ENCODE assay signal across 1 cellular context in the genomic region with DNA sequence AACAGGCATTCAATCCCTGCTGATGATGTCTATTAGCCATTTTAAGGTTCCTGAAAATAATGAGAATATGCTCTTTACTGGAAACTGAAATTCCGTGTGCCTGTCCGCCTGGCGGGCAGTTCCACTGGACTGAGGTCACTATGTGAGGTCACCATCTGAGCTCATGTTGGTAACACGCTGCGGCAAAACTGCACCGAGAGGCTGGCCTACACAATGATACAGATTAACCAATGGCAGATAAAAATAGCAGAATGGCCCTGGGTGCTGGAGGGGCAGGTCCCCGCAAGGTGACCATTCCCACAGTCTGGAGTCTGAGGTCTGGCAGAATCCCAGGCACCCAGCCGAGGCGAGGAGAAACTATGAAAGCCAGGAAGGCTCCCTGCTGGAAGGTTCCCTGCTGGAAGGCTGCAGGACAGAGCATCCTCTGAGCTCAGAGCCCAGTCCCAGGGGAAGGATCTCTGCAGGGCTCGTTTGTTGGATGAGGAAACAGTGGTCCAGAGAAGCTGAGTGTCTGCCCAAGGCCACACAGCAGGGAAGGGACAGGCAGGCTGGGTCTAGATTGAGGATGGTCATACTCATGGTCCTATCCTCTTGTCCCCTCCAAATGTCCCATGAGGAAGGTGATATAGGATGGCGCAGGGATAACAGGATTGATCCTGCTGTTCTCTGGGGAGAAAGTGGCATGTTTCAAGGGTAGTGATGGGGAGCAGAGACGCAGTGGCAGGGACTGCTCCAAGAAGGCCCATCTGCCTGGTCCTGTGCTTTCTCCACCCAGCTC.
TF ChIP-seq lines count a peak whose summit lies in the region.

No MANE protein-coding gene starts in this region.

TF ChIP-seq in IMR-90, 13 proteins besides CTCF, POLR2A, EP300 and RAD21 (continued from another document):
- TF ChIP-seq, protein P1, sequence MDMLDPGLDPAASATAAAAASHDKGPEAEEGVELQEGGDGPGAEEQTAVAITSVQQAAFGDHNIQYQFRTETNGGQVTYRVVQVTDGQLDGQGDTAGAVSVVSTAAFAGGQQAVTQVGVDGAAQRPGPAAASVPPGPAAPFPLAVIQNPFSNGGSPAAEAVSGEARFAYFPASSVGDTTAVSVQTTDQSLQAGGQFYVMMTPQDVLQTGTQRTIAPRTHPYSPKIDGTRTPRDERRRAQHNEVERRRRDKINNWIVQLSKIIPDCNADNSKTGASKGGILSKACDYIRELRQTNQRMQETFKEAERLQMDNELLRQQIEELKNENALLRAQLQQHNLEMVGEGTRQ (IDR thresholded peaks at IDR 0.05; ENCODE audit: low read depth, low read length), result no peak
- TF ChIP-seq MAFK (IDR thresholded peaks at IDR 0.05; ENCODE audit: low read depth, low read length), result no peak
- TF ChIP-seq MAZ (IDR thresholded peaks at IDR 0.05; ENCODE audit: borderline replicate concordance, low read depth, low read length), result no peak
- no peak for TF ChIP-seq FOS (IDR thresholded peaks at IDR 0.05; ENCODE audit: low read depth, low read length)
- no peak for TF ChIP-seq CHD1 (IDR thresholded peaks at IDR 0.05; ENCODE audit: low read depth, low read length)
